10 cellular contexts compared by ENCODE assay signal in the genomic region with DNA sequence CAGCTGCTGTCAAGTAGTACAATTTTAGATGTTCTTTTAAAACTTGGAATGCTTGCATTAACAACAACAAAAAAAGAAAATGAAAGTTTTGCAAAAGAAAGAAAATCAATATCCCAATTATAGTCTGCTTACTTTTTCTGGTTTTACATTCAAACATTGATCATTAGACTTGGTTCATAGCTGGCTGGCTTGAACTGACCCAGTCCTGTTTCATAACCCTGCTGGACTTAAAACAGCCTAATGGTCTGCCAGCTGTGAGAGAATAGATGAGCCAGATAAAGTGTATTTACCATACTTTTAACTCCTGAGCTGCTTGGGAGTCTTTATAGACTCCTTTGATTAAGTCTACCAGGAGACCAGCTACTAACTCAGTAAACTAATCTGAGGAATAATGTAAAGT. TPM values are rescaled to one million over a fixed set of nuclear protein-coding genes. Genes with fewer than 3 reads are reported as not detected.
DNase-seq lines count a peak whose midpoint lies in the region; ATAC-seq and TF ChIP-seq lines count a peak whose summit lies in the region.
"Had no signal": no experiment of that assay in that cellular context is flagged by ENCODE, and none has a peak within 500 bp of the region (broad histone marks: within the 10 kb centered on the region; RNA-seq: fewer than 3 reads in every experiment).

No MANE protein-coding gene starts in this region.

- H3K36me3 ChIP-seq in neutrophil: no peaks in the 10 kb centered on the region
- no peaks in the 10 kb centered on the region for H3K36me3 ChIP-seq in tibial nerve

- ATAC-seq in central memory CD8-positive, alpha-beta T cell (replicated peaks; ENCODE audit: extremely low read depth, poor library complexity, severe bottlenecking): no peak
- ATAC-seq in HG03571 (IDR thresholded peaks at IDR 0.05; ENCODE audit: unreplicated experiment): no peak

- H3K36me3 Mint-ChIP-seq in Calu3 (ENCODE audit: insufficient read depth, unreplicated experiment): no peaks in the 10 kb centered on the region
- H3K36me3 Mint-ChIP-seq in central memory CD8-positive, alpha-beta T cell (ENCODE audit: insufficient read depth): peaks cover 6% of the 10 kb centered on the region

- peaks cover 48% of the 10 kb centered on the region for H3K4me1 Mint-ChIP-seq in Calu3 (ENCODE audit: low read depth, unreplicated experiment)
- peaks cover 77% of the 10 kb centered on the region for H3K4me1 Mint-ChIP-seq in central memory CD8-positive, alpha-beta T cell

- no peak overlapping the region for H3K4me3 ChIP-seq in neutrophil (ENCODE audit: low read depth in 1 of 2, low read length in 1 of 2)
- no peak overlapping the region for H3K4me3 ChIP-seq in tibial nerve

- no peaks in the 10 kb centered on the region for H3K27me3 ChIP-seq in neutrophil
- H3K27me3 ChIP-seq in tibial nerve: no peaks in the 10 kb centered on the region

- H3K4me1 ChIP-seq in neutrophil (ENCODE audit: control insufficient read depth in 1 of 2, insufficient read depth in 1 of 2, low read depth in 1 of 2, low read length in 1 of 2): peaks cover 19 to 42% of the 10 kb centered on the region in 2 experiments
- peaks cover 0 to 55% (median 10%) of the 10 kb centered on the region in 4 donors for H3K4me1 ChIP-seq in tibial nerve

- no peak for TF ChIP-seq EP300 in tibial nerve (IDR thresholded peaks at IDR 0.05)

- no peaks in the 10 kb centered on the region for H3K9me3 Mint-ChIP-seq in Calu3 (ENCODE audit: low read depth, unreplicated experiment)
- H3K9me3 Mint-ChIP-seq in central memory CD8-positive, alpha-beta T cell: no peaks in the 10 kb centered on the region

- H3K27me3 Mint-ChIP-seq in Calu3 (ENCODE audit: unreplicated experiment): no peaks in the 10 kb centered on the region
- H3K27me3 Mint-ChIP-seq in central memory CD8-positive, alpha-beta T cell: no peaks in the 10 kb centered on the region

- intact Hi-C loops in Calu3 (cut with micrococcal nuclease; ENCODE audit: unreplicated experiment): no loop called here

- CTCF ChIA-PET in Calu3 (lab: Charles Lee): interaction anchor here (0.7 to 1.3 kb wide), 2 partner anchors 42 to 86 kb away, joined by 3 read pairs; no protein-coding TSS in a partner anchor

- H3K9me3 ChIP-seq in neutrophil: no peaks in the 10 kb centered on the region
- H3K9me3 ChIP-seq in tibial nerve: no peaks in the 10 kb centered on the region

- no TSS peak for BruUV-seq in Calu3 (replicated peaks; lab: Mats Ljungman, UMichigan)

- peak overlapping the region; percentile 9 for H3K27ac Mint-ChIP-seq in Calu3 (ENCODE audit: unreplicated experiment)
- H3K27ac Mint-ChIP-seq in central memory CD8-positive, alpha-beta T cell (ENCODE audit: low read depth): peak overlapping the region; percentile 81

- H3K4me3 Mint-ChIP-seq in Calu3 (ENCODE audit: low read depth, unreplicated experiment): no peak overlapping the region
- peak overlapping the region; percentile 14 for H3K4me3 Mint-ChIP-seq in central memory CD8-positive, alpha-beta T cell

- no peak for TF ChIP-seq POLR2A in tibial nerve (IDR thresholded peaks at IDR 0.05)

- no peak for TF ChIP-seq CTCF in Calu3 (IDR thresholded peaks at IDR 0.05; ENCODE audit: unreplicated experiment)
- no peak for TF ChIP-seq CTCF in neutrophil (IDR thresholded peaks at IDR 0.05)
- TF ChIP-seq CTCF in tibial nerve (IDR thresholded peaks at IDR 0.05): no peak

- peak overlapping the region; percentile 59 for H3K27ac ChIP-seq in neutrophil
- peak overlapping the region in 1 of 4 donors; percentile 65 for H3K27ac ChIP-seq in tibial nerve
- H3K27ac ChIP-seq: HL-60 had no signal

- DNase-seq in Calu3: no peak
- peak; percentile 4 for DNase-seq in NCI-H146 treated with DMSO at 0.1 percent for 48 hours (lab: John Stamatoyannopoulos, UW; ENCODE audit: unreplicated experiment)
- DNase-seq in central memory CD8-positive, alpha-beta T cell (ENCODE audit: low spot score in 2 of 2): no peak
- no peak for DNase-seq in NOMO-1 (lab: John Stamatoyannopoulos, UW; ENCODE audit: unreplicated experiment in 2 of 2)
- DNase-seq in tibial nerve (ENCODE audit: low spot score in 2 of 2): no peak
- no peak for DNase-seq in DMS114 treated with DMSO at 0.1 percent for 48 hours (lab: John Stamatoyannopoulos, UW; ENCODE audit: unreplicated experiment)
- DNase-seq: NCI-H226 had no signal

RNA-seq across cellular contexts. Expression of a gene that starts 59.2 kb away (rescaled TPM):
- total RNA-seq in Calu3 (2022) (51.7 and 60.8 TPM in 2 replicates), tibial nerve (100 to 1,000 TPM in 1 of 4 donors, 10 to 100 TPM in 3; 61.8 to 106 (median 86.3) TPM)
